Comparison of ENCODE assay signal across 26 cellular contexts in the genomic region with DNA sequence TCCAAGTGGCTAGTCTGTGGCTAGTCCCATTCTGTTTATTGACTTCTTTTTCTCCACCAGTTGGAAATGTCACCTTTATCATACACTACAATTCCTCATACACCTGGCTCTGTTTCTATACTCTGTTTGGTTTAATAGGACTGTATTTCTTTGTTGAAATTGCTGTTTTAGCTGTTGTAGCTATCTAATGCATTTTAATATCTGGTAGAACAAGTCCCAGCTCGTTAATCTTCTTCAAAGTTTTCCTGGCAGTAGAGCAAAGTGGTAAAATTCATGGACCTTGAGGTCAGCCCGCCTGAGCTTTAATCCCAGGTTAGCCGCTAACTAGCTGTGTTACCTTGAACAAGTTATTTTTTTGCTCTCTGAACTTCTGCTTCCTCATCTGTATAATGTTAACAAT.
"Had no signal": no experiment of that assay in that cellular context is flagged by ENCODE, and none has a peak within 500 bp of the region (broad histone marks: within the 10 kb centered on the region; RNA-seq: fewer than 3 reads in every experiment).

No MANE protein-coding gene starts in this region.

- DNase-seq: dermis blood vessel endothelial cell; effector memory CD4-positive, alpha-beta T cell; foreskin keratinocyte; heart left ventricle; kidney; left lung; mesenchymal stem cell; midbrain; naive thymus-derived CD4-positive, alpha-beta T cell; sigmoid colon; stimulated activated CD4-positive, alpha-beta T cell treated with anti-CD3 and anti-CD28 coated beads, Interleukin-2, amount 100 ng/mL, for 24 hours; stimulated activated CD4-positive, alpha-beta T cell treated with anti-CD3 and anti-CD28 coated beads, Interleukin-4, amount 100 ng/mL, for 24 hours; stimulated activated naive CD4-positive, alpha-beta T cell treated with Interleukin-2 at 50 U/mL for 16 hours; stomach; thyroid gland; upper lobe of left lung had no signal

- H3K4me1 ChIP-seq: foreskin keratinocyte, left lung, right atrium auricular region had no signal

- H3K4me3 Mint-ChIP-seq: naive thymus-derived CD4-positive, alpha-beta T cell; nephron; neural progenitor cell; stimulated activated effector memory CD8-positive, alpha-beta T cell treated with anti-CD3 and anti-CD28 coated beads, Interleukin-12 subunit alpha, Interleukin-12 subunit beta, amount 100 ng/mL, for 72 hours had no signal

- H2AFZ ChIP-seq: hepatocyte, neural progenitor cell had no signal

- FAIRE-seq: kidney, urothelium cell line had no signal

- H3K9me3 ChIP-seq: esophagus muscularis mucosa, gastroesophageal sphincter, heart left ventricle, left lung, prostate gland, right atrium auricular region, sigmoid colon, stomach, thyroid gland, upper lobe of left lung had no signal

- H3K4me2 ChIP-seq: hepatocyte, neural progenitor cell had no signal

- H3K27me3 Mint-ChIP-seq: naive thymus-derived CD4-positive, alpha-beta T cell had no signal

- H3K27me3 ChIP-seq: esophagus muscularis mucosa, foreskin keratinocyte, gastroesophageal sphincter, heart left ventricle, hepatocyte, left lung, neural progenitor cell, right atrium auricular region, sigmoid colon, stomach, thyroid gland, upper lobe of left lung had no signal

- H3K27ac Mint-ChIP-seq: naive thymus-derived CD4-positive, alpha-beta T cell; nephron; neural progenitor cell had no signal

- H3K36me3 ChIP-seq: esophagus muscularis mucosa, gastroesophageal sphincter, heart left ventricle, left lung, neural progenitor cell, prostate gland, right atrium auricular region, sigmoid colon, stomach, thyroid gland had no signal

- H3K4me3 ChIP-seq: coronary artery, esophagus muscularis mucosa, gastroesophageal sphincter, heart left ventricle, hepatocyte, left lung, neural progenitor cell, prostate gland, right atrium auricular region, sigmoid colon, stomach, thyroid gland, upper lobe of left lung had no signal

- H3K9me3 Mint-ChIP-seq: nephron; neural progenitor cell; stimulated activated effector memory CD8-positive, alpha-beta T cell treated with anti-CD3 and anti-CD28 coated beads, Interleukin-12 subunit alpha, Interleukin-12 subunit beta, amount 100 ng/mL, for 72 hours had no signal

- ATAC-seq: foreskin keratinocyte; gastroesophageal sphincter; heart left ventricle; left lung; naive thymus-derived CD4-positive, alpha-beta T cell; stimulated activated effector memory CD8-positive, alpha-beta T cell treated with anti-CD3 and anti-CD28 coated beads, Interleukin-12 subunit alpha, Interleukin-12 subunit beta, amount 100 ng/mL, for 72 hours had no signal

- H3K9ac ChIP-seq: neural progenitor cell had no signal

- H3K79me2 ChIP-seq: hepatocyte had no signal

- H3K27ac ChIP-seq: coronary artery, esophagus muscularis mucosa, foreskin keratinocyte, gastroesophageal sphincter, heart left ventricle, hepatocyte, left lung, neural progenitor cell, prostate gland, right atrium auricular region, sigmoid colon, stomach, thyroid gland, upper lobe of left lung had no signal

- H3K36me3 Mint-ChIP-seq: neural progenitor cell had no signal
